Comparison of ENCODE assay signal across 8 cellular contexts in the genomic region with DNA sequence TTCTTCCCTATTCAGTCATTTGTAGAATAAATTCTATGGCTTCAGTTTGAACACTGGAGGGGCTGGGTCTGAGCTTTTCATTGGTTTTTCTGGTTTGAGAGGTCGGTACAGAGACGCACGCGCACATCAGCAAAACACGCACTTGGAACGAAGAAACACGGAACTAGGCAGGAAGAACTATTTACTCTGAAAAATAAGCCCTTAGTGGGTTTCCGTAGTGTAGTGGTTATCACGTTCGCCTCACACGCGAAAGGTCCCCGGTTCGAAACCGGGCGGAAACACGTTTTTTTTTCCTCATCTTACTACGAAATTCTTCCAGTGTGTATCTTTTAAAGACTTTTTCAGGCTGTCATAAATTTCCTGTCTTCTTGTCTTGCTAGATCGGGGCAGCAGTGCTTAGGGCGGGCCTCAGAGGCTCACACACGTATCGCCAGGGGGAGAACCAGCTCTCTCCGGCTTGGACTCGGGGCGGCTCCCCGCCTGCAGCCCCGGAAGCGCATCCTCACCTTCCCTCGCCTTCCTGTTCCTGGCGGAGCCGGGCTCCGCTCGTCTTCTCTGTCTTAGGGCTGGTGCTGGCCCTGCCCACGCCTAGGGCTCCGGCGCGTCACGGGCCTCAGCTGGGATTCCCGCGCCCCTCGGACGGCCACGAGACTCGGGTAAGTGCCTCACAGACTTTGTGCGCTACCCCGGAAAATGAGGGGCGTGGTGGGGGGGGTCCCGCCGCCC. TPM values are rescaled to one million over a fixed set of nuclear protein-coding genes. Genes with fewer than 3 reads are reported as not detected.
DNase-seq lines count a peak whose midpoint lies in the region; ATAC-seq and TF ChIP-seq lines count a peak whose summit lies in the region.

Gene HMGN4, plus strand, starts transcription at position 521 of the 726 bp plus-strand sequence. CDS start 6,841 bp downstream, outside the sequence.

- H3K4me3 ChIP-seq in DND-41 (ENCODE audit: low read depth in 1 of 2, low read length in 2 of 2) (peak within 1 kb of the TSS; percentile 86 to 90), GM23338 (peak within 1 kb of the TSS; percentile 89), LNCaP clone FGC (ENCODE audit: low read depth, low read length) (peak within 1 kb of the TSS; percentile 80), fibroblast of lung (replicated peaks in 1 of 4; ENCODE audit: control extremely low read depth in 1 of 4, insufficient read depth in 1 of 4, low read depth in 3 of 4, low read length in 4 of 4) (peak within 1 kb of the TSS; percentile 78 to 91 (median 90))

- ATAC-seq in DND-41 (ENCODE audit: insufficient read depth, low read depth) (peak; percentile 79), GM23338 (peak; percentile 85), natural killer cell (peak; percentile 60 to 80 (median 69))

- H3K27me3 Mint-ChIP-seq in GM23338 (ENCODE audit: insufficient read depth, low read depth, poor library complexity) (peaks cover 23% of the 10 kb centered on the region), natural killer cell (ENCODE audit: low read depth in 2 of 2) (peaks cover 8% of the 10 kb centered on the region in 2 donors)
- peaks cover 3% of the 10 kb centered on the region for H3K27me3 Mint-ChIP-seq in activated T-helper 1 cell treated with anti-CD3 and anti-CD28 coated beads, Interleukin-12 subunit alpha, Interleukin-12 subunit beta, Interleukin-2, Interleukin-4 antibody, amounts not matched to agents 30 ng/mL and 10 ng/mL and 1 ng/mL, durations not matched to agents 14 hours and 24 hours and 36 hours (ENCODE audit: insufficient read depth)
- H3K27me3 Mint-ChIP-seq in stimulated activated naive CD8-positive, alpha-beta T cell treated with anti-CD3 and anti-CD28 coated beads, Interleukin-15, Interleukin-2, amounts not matched to agents 100 ng/mL and 50 ng/mL, for 24 hours: peaks cover 8% of the 10 kb centered on the region

- TF ChIP-seq CTCF in DND-41 (IDR thresholded peaks at IDR 0.05; ENCODE audit: borderline replicate concordance, extremely low read depth, low read length, poor library complexity, severe bottlenecking) (peak; percentile 26), GM23338 (conservative IDR thresholded peaks at IDR 0.05; ENCODE audit: low read depth in 2 of 2) (no peak; a peak in 1 of 4 replicates), LNCaP clone FGC (IDR thresholded peaks at IDR 0.05; ENCODE audit: control insufficient read depth, extremely low read depth, insufficient read depth) (peak; percentile 13; the same call in 1 of the 2 replicates), fibroblast of lung (conservative IDR thresholded peaks at IDR 0.05 in 1 of 2, IDR thresholded peaks at IDR 0.05 in 1 of 2; ENCODE audit: low read depth in 1 of 2, low read length in 2 of 2) (no peak), natural killer cell (IDR thresholded peaks at IDR 0.05) (no peak)

- peaks cover 9% of the 10 kb centered on the region; the same call in 2 of the 3 replicates for H3K9me3 Mint-ChIP-seq in GM23338
- no peaks in the 10 kb centered on the region for H3K9me3 Mint-ChIP-seq in activated T-helper 1 cell treated with anti-CD3 and anti-CD28 coated beads, Interleukin-12 subunit alpha, Interleukin-12 subunit beta, Interleukin-2, Interleukin-4 antibody, amounts not matched to agents 30 ng/mL and 10 ng/mL and 1 ng/mL, durations not matched to agents 14 hours and 24 hours and 36 hours
- H3K9me3 Mint-ChIP-seq in natural killer cell: no peaks in the 10 kb centered on the region
- no peaks in the 10 kb centered on the region for H3K9me3 Mint-ChIP-seq in stimulated activated naive CD8-positive, alpha-beta T cell treated with anti-CD3 and anti-CD28 coated beads, Interleukin-15, Interleukin-2, amounts not matched to agents 100 ng/mL and 50 ng/mL, for 24 hours

- peaks cover 48% of the 10 kb centered on the region for H3K79me2 ChIP-seq in DND-41 (ENCODE audit: insufficient read depth, low read length)
- peaks cover 41% of the 10 kb centered on the region for H3K79me2 ChIP-seq in GM23338 (replicated peaks; ENCODE audit: insufficient read depth)
- H3K79me2 ChIP-seq in fibroblast of lung (ENCODE audit: control insufficient read depth, insufficient read depth, low read length): peaks cover 35% of the 10 kb centered on the region

- H3K27me3 ChIP-seq in DND-41 (ENCODE audit: insufficient read depth, low read length, poor library complexity) (no peaks in the 10 kb centered on the region), GM23338 (ENCODE audit: insufficient read depth) (no peaks in the 10 kb centered on the region), fibroblast of lung (ENCODE audit: control insufficient read depth, insufficient read depth, low read length) (no peaks in the 10 kb centered on the region)

- peak; percentile 86 for DNase-seq in DND-41
- peak; percentile 92 for DNase-seq in GM23338 (ENCODE audit: low spot score)
- DNase-seq in LNCaP clone FGC (ENCODE audit: low read depth): no peak
- peak; percentile 91 for DNase-seq in RPMI8226
- peak; percentile 80 for DNase-seq in activated T-helper 1 cell treated with anti-CD3 and anti-CD28 coated beads, Interleukin-12 subunit alpha, Interleukin-12 subunit beta, Interleukin-2, Interleukin-4 antibody, amounts not matched to agents 30 ng/mL and 10 ng/mL and 1 ng/mL, durations not matched to agents 14 hours and 24 hours and 36 hours (ENCODE audit: low spot score)
- peak; percentile 87 to 96 for DNase-seq in fibroblast of lung (ENCODE audit: low read depth in 2 of 2)
- DNase-seq in natural killer cell: peak; percentile 73

- H3K4me3 Mint-ChIP-seq in GM23338: peak within 1 kb of the TSS; percentile 96
- peak within 1 kb of the TSS; percentile 91 for H3K4me3 Mint-ChIP-seq in activated T-helper 1 cell treated with anti-CD3 and anti-CD28 coated beads, Interleukin-12 subunit alpha, Interleukin-12 subunit beta, Interleukin-2, Interleukin-4 antibody, amounts not matched to agents 30 ng/mL and 10 ng/mL and 1 ng/mL, durations not matched to agents 14 hours and 24 hours and 36 hours
- H3K4me3 Mint-ChIP-seq in natural killer cell: peak within 1 kb of the TSS; percentile 95
- H3K4me3 Mint-ChIP-seq in stimulated activated naive CD8-positive, alpha-beta T cell treated with anti-CD3 and anti-CD28 coated beads, Interleukin-15, Interleukin-2, amounts not matched to agents 100 ng/mL and 50 ng/mL, for 24 hours: peak within 1 kb of the TSS; percentile 93

- H3F3A ChIP-seq in GM23338 (replicated peaks; ENCODE audit: low read depth): 0 out of 2 replicates have a peak, but pooled peaks cover 12% of the 10 kb centered on the region

- H3K9me3 ChIP-seq in DND-41 (ENCODE audit: insufficient read depth, low read length, severe bottlenecking) (no peaks in the 10 kb centered on the region), fibroblast of lung (ENCODE audit: control insufficient read depth, insufficient read depth, low read depth, low read length) (no peaks in the 10 kb centered on the region)

- H3K9me2 ChIP-seq in GM23338 (ENCODE audit: insufficient read depth): no peaks in the 10 kb centered on the region

- H4K20me1 ChIP-seq in DND-41 (ENCODE audit: insufficient read depth, low read length): no peaks in the 10 kb centered on the region
- no peaks in the 10 kb centered on the region; the same call in 1 of the 2 replicates for H4K20me1 ChIP-seq in GM23338 (replicated peaks; ENCODE audit: insufficient read depth)
- H4K20me1 ChIP-seq in fibroblast of lung (ENCODE audit: control insufficient read depth, extremely low read depth, insufficient read depth, low read length): no peaks in the 10 kb centered on the region

- intact Hi-C loops in activated T-helper 1 cell treated with anti-CD3 and anti-CD28 coated beads, Interleukin-12 subunit alpha, Interleukin-12 subunit beta, Interleukin-2, Interleukin-4 antibody, amounts not matched to agents 30 ng/mL and 10 ng/mL and 1 ng/mL, durations not matched to agents 14 hours and 24 hours and 36 hours (cut with micrococcal nuclease): loop anchor here (1.0 to 10.0 kb wide), 15 partner anchors 16 to 513 kb away; partner anchors contain the start of genes ABT1, BTN2A1, BTN3A1 and BTN3A2
- intact Hi-C loops in natural killer cell (cut with micrococcal nuclease): loop anchor here (1.0 to 10.0 kb wide), 9 partner anchors 15 to 1217 kb away; partner anchors contain the start of gene ZNF184

- H3K4me2 ChIP-seq in DND-41 (ENCODE audit: insufficient read depth, low read length) (peak within 1 kb of the TSS; percentile 71), GM23338 (peak within 1 kb of the TSS; percentile 94), fibroblast of lung (ENCODE audit: extremely low read depth, insufficient read depth, low read length) (peak within 1 kb of the TSS; percentile 94)

- H3K36me3 Mint-ChIP-seq in GM23338 (ENCODE audit: low read depth) (peaks cover 12% of the 10 kb centered on the region), natural killer cell (peaks cover 21% of the 10 kb centered on the region)
- peaks cover 11% of the 10 kb centered on the region for H3K36me3 Mint-ChIP-seq in activated T-helper 1 cell treated with anti-CD3 and anti-CD28 coated beads, Interleukin-12 subunit alpha, Interleukin-12 subunit beta, Interleukin-2, Interleukin-4 antibody, amounts not matched to agents 30 ng/mL and 10 ng/mL and 1 ng/mL, durations not matched to agents 14 hours and 24 hours and 36 hours (ENCODE audit: low read depth)
- H3K36me3 Mint-ChIP-seq in stimulated activated naive CD8-positive, alpha-beta T cell treated with anti-CD3 and anti-CD28 coated beads, Interleukin-15, Interleukin-2, amounts not matched to agents 100 ng/mL and 50 ng/mL, for 24 hours (ENCODE audit: low read depth): peaks cover 36% of the 10 kb centered on the region

- H3K9ac ChIP-seq in DND-41 (ENCODE audit: low read depth, low read length) (peak within 1 kb of the TSS; percentile 90), fibroblast of lung (ENCODE audit: insufficient read depth, low read length) (peak within 1 kb of the TSS; percentile 83)

- H3K27ac ChIP-seq in DND-41 (ENCODE audit: low read length) (peak within 1 kb of the TSS; percentile 85), GM23338 (ENCODE audit: low read depth) (peak within 1 kb of the TSS; percentile 89), fibroblast of lung (ENCODE audit: insufficient read depth, low read length) (peak within 1 kb of the TSS; percentile 77)

- H3K4me1 Mint-ChIP-seq in GM23338 (peaks cover 22% of the 10 kb centered on the region), natural killer cell (peaks cover 67 to 68% of the 10 kb centered on the region in 2 donors)
- peaks cover 60% of the 10 kb centered on the region for H3K4me1 Mint-ChIP-seq in activated T-helper 1 cell treated with anti-CD3 and anti-CD28 coated beads, Interleukin-12 subunit alpha, Interleukin-12 subunit beta, Interleukin-2, Interleukin-4 antibody, amounts not matched to agents 30 ng/mL and 10 ng/mL and 1 ng/mL, durations not matched to agents 14 hours and 24 hours and 36 hours (ENCODE audit: low read depth)
- H3K4me1 Mint-ChIP-seq in stimulated activated naive CD8-positive, alpha-beta T cell treated with anti-CD3 and anti-CD28 coated beads, Interleukin-15, Interleukin-2, amounts not matched to agents 100 ng/mL and 50 ng/mL, for 24 hours (ENCODE audit: low read depth): peaks cover 76% of the 10 kb centered on the region

- H3K27ac Mint-ChIP-seq in GM23338 (peak within 1 kb of the TSS; percentile 98), natural killer cell (peak within 1 kb of the TSS; percentile 99 to 100)
- H3K27ac Mint-ChIP-seq in activated T-helper 1 cell treated with anti-CD3 and anti-CD28 coated beads, Interleukin-12 subunit alpha, Interleukin-12 subunit beta, Interleukin-2, Interleukin-4 antibody, amounts not matched to agents 30 ng/mL and 10 ng/mL and 1 ng/mL, durations not matched to agents 14 hours and 24 hours and 36 hours: peak within 1 kb of the TSS; percentile 96
- peak within 1 kb of the TSS; percentile 98 for H3K27ac Mint-ChIP-seq in stimulated activated naive CD8-positive, alpha-beta T cell treated with anti-CD3 and anti-CD28 coated beads, Interleukin-15, Interleukin-2, amounts not matched to agents 100 ng/mL and 50 ng/mL, for 24 hours

- peaks cover 24% of the 10 kb centered on the region for H3K36me3 ChIP-seq in DND-41 (ENCODE audit: insufficient read depth, low read length)
- peaks cover 3% of the 10 kb centered on the region; the same call in 1 of the 2 replicates for H3K36me3 ChIP-seq in GM23338 (ENCODE audit: insufficient read depth)
- no peaks in the 10 kb centered on the region for H3K36me3 ChIP-seq in fibroblast of lung (ENCODE audit: control insufficient read depth, insufficient read depth, low read length)

- H2AFZ ChIP-seq in DND-41 (ENCODE audit: low read depth, low read length) (peak within 1 kb of the TSS; percentile 70), GM23338 (peak within 1 kb of the TSS; percentile 95), fibroblast of lung (ENCODE audit: low read length) (peak within 1 kb of the TSS; percentile 75)

- H3K4me1 ChIP-seq in DND-41 (ENCODE audit: insufficient read depth, low read length) (peaks cover 72% of the 10 kb centered on the region), GM23338 (ENCODE audit: insufficient read depth) (peaks cover 35% of the 10 kb centered on the region), fibroblast of lung (ENCODE audit: control insufficient read depth, extremely low read depth, insufficient read depth, low read length) (peaks cover 7% of the 10 kb centered on the region)

RNA-seq across cellular contexts. Expression of gene HMGN4, which starts in this region (rescaled TPM):
- total RNA-seq in GM23338 (2014; rRNA removed; shearing (Covaris generic)): 76.5 and 91.4 TPM in 2 replicates
- polyA plus RNA-seq in GM23338 (2016; fragmentation: Nextera tagmentation; extraction: Ambion mirVana) (26.2 and 35.3 TPM in 2 replicates), fibroblast of lung (58.7 and 74.9 TPM in 2 replicates)
- total RNA-seq in activated T-helper 1 cell treated with anti-CD3 and anti-CD28 coated beads, Interleukin-12 subunit alpha, Interleukin-12 subunit beta, Interleukin-2, Interleukin-4 antibody, amounts not matched to agents 30 ng/mL and 10 ng/mL and 1 ng/mL, durations not matched to agents 14 hours and 24 hours and 36 hours: 77.6 and 86.8 TPM in 2 replicates
- total RNA-seq in fibroblast of lung (90.4 and 111 TPM in 2 replicates), natural killer cell (10 to 100 TPM; 55.7 to 80.6 (median 70.3) TPM)
- polyA plus RNA-seq in fibroblast of lung (2012): 50.1 and 58.4 TPM in 2 replicates
- polyA minus RNA-seq in fibroblast of lung (ENCODE audit: low replicate concordance): 6.0 and 7.6 TPM in 2 replicates

Comparison
In these comparisons a context has a peak if more than half of its experiments do, and no peak if none do; other contexts are left out.
1. CTCF ChIP-seq: peak in DND-41 (single experiment) and LNCaP clone FGC (single experiment); none in GM23338 (0 of 2), fibroblast of lung (0 of 2) and natural killer cell (single experiment).
2. Peak in every context shown above with its lines, with median percentiles within 50 percentile points of each other: ATAC-seq, H2AFZ ChIP-seq, H3K27ac ChIP-seq, H3K4me2 ChIP-seq, H3K4me3 ChIP-seq, H3K27ac Mint-ChIP-seq and H3K4me3 Mint-ChIP-seq.